ENCODE assay signal across 18 cellular contexts in genomic region chr10:29859521-29860130, GRCh38.
DNase-seq lines count a peak whose midpoint lies in the region; ATAC-seq, FAIRE-seq and TF ChIP-seq lines count a peak whose summit lies in the region.
"Had no signal": no experiment of that assay in that cellular context is flagged by ENCODE, and none has a peak within 500 bp of the region (broad histone marks: within the 10 kb centered on the region; RNA-seq: fewer than 3 reads in every experiment).

No MANE protein-coding gene starts in this region.

- H3K27ac ChIP-seq in muscle layer of colon (ENCODE audit: low read depth, low read length) (peak overlapping the region; percentile 70), uterus (peak overlapping the region; percentile 51 to 72)
- H3K27ac ChIP-seq: testis had no signal

- DNase-seq in HCEC 1CT (peak; percentile 34), bronchial epithelial cell (ENCODE audit: low read depth) (peak; percentile 40), uterus (no peak), NCI-H2227 (lab: John Stamatoyannopoulos, UW; ENCODE audit: unreplicated experiment) (no peak), NCI-H187 (lab: John Stamatoyannopoulos, UW) (no peak)
- DNase-seq: activated naive CD4-positive, alpha-beta T cell treated with anti-CD3 and anti-CD28 coated beads, Interleukin-2, amount 10 ng/mL, durations not matched to agents 7 days and 5 days; activated T-cell treated with anti-CD3 and anti-CD28 coated beads for 4 hours; CD4-positive, alpha-beta memory T cell; Right ventricle myocardium superior; stimulated activated CD4-positive, alpha-beta T cell treated with anti-CD3 and anti-CD28 coated beads, Interleukin-1b, Interleukin-23, amount 100 ng/mL, for 48 hours; testis had no signal

- H3K36me3 ChIP-seq in bronchial epithelial cell (ENCODE audit: control insufficient read depth, insufficient read depth, low read length) (no peaks in the 10 kb centered on the region), muscle layer of colon (ENCODE audit: insufficient read depth, low read length) (no peaks in the 10 kb centered on the region), uterus (no peaks in the 10 kb centered on the region)
- H3K36me3 ChIP-seq: right atrium auricular region had no signal

- H3K4me1 ChIP-seq in muscle layer of colon (ENCODE audit: insufficient read depth, low read length) (peaks cover 32% of the 10 kb centered on the region), uterus (peaks cover 4 to 7% of the 10 kb centered on the region in 2 donors)

- H3K27me3 ChIP-seq in bronchial epithelial cell (ENCODE audit: control insufficient read depth, insufficient read depth, low read length) (no peaks in the 10 kb centered on the region), muscle layer of colon (ENCODE audit: control insufficient read depth in 1 of 2, insufficient read depth in 2 of 2, low read length in 2 of 2) (no peaks in the 10 kb centered on the region), uterus (no peaks in the 10 kb centered on the region)
- H3K27me3 ChIP-seq: right atrium auricular region, testis had no signal

- H3K4me3 ChIP-seq in bronchial epithelial cell (ENCODE audit: low read depth, low read length) (no peak overlapping the region), muscle layer of colon (ENCODE audit: low read depth in 1 of 2, low read length in 2 of 2) (no peak overlapping the region), uterus (no peak overlapping the region)
- H3K4me3 ChIP-seq: lung, right atrium auricular region, testis had no signal

- intact Hi-C loops in uterus (cut with DNase I; ENCODE audit: low total_unique reads): no loop called here

- no peak for TF ChIP-seq POLR2A in uterus (IDR thresholded peaks at IDR 0.05)

- no peaks in the 10 kb centered on the region for H3K9me3 ChIP-seq in muscle layer of colon (ENCODE audit: low read length)
- no peaks in the 10 kb centered on the region for H3K9me3 ChIP-seq in uterus
- H3K9me3 ChIP-seq: right atrium auricular region, testis had no signal

- TF ChIP-seq CTCF in bronchial epithelial cell (IDR thresholded peaks at IDR 0.05; ENCODE audit: insufficient read depth, low read length, severe bottlenecking): no peak
- no peak for TF ChIP-seq CTCF in uterus (IDR thresholded peaks at IDR 0.05)

- peak overlapping the region; percentile 6 for H3K9ac ChIP-seq in muscle layer of colon (ENCODE audit: low read length)

- FAIRE-seq in bronchial epithelial cell (lab: Jason Lieb, UNC): no peak
- FAIRE-seq: GM12891 had no signal

- ATAC-seq in HG02973 (IDR thresholded peaks at IDR 0.05; ENCODE audit: unreplicated experiment) (no peak), esophagus mucosa (no peak)
- ATAC-seq: natural killer cell treated with Interleukin-12 subunit alpha and Interleukin-12 subunit beta and Interleukin-15 and Interleukin-18, amount 100 ng/mL, for 72 hours had no signal

Comparison
In these comparisons a context has a peak if more than half of its experiments do, and no peak if none do; other contexts are left out.
1. DNase-seq: peak in HCEC 1CT (single experiment) and bronchial epithelial cell (single experiment); none in uterus (0 of 2), NCI-H2227 (single experiment) and NCI-H187 (0 of 2).